ENCODE assay signal across 11 cellular contexts in the genomic region with DNA sequence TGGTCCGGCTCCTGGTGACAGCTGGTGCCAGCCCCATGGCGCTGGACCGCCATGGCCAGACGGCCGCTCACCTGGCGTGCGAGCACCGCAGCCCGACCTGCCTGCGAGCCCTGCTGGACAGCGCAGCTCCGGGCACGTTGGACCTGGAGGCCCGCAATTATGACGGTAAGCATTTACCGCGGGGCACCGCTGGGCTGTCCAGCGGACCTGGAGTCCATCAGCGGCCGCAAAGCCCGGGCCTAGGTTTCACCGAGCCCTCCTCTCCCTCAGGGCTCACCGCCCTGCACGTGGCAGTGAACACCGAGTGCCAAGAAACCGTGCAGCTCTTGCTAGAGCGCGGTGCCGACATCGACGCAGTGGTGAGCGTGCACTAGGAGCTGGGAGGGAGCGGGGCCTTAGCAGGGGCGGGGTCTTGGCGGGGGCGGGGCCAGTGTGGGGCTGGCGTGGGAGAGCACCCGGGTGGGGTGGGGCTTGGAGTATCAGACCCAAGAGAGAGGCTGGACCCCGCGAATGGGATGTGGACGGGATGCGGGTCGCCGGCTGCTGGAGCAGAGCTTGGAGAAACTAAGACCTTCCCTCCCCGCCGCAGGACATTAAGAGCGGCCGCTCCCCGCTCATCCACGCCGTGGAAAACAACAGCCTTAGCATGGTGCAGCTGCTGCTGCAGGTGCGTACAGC. TPM values are rescaled to one million over a fixed set of nuclear protein-coding genes. Genes with fewer than 3 reads are reported as not detected.
DNase-seq lines count a peak whose midpoint lies in the region; ATAC-seq and TF ChIP-seq lines count a peak whose summit lies in the region.
"Had no signal": no experiment of that assay in that cellular context is flagged by ENCODE, and none has a peak within 500 bp of the region (broad histone marks: within the 10 kb centered on the region; RNA-seq: fewer than 3 reads in every experiment).

No MANE protein-coding gene starts in this region.

- DNase-seq in H7 (peak; percentile 87), choroid plexus epithelial cell (ENCODE audit: low read depth) (peak; percentile 87), iris pigment epithelial cell (ENCODE audit: low read depth) (peak; percentile 87), sciatic nerve (ENCODE audit: low spot score) (peak; percentile 87), GM13977 (ENCODE audit: low spot score) (no peak), SHP77 (lab: John Stamatoyannopoulos, UW) (no peak), G401 (ENCODE audit: low spot score) (no peak)
- DNase-seq: effector CD4-positive, alpha-beta T cell; GDM1; NCI-H1694 had no signal

- in situ Hi-C loops in GM13977 (cut with MboI; ENCODE audit: low pct_unique_long_range_greater_than_20kb, low sequenced_read_pairs, unreplicated experiment) (no loop called here), G401 (cut with HindIII; ENCODE audit: low sequenced_read_pairs) (no loop called here)

- peak; percentile 79 for ATAC-seq in sciatic nerve
- ATAC-seq in HG02798 (IDR thresholded peaks at IDR 0.05; ENCODE audit: poor library complexity, unreplicated experiment): no peak

- TF ChIP-seq CTCF in choroid plexus epithelial cell (conservative IDR thresholded peaks at IDR 0.05; ENCODE audit: low read depth, low read length) (peak; percentile 7), GM13977 (IDR thresholded peaks at IDR 0.05; ENCODE audit: extremely low read depth, insufficient read depth, missing control alignments) (no peak)

- H3K27me3 ChIP-seq in H7 (ENCODE audit: control insufficient read depth, insufficient read depth, low read length): peaks cover 36% of the 10 kb centered on the region

- intact Hi-C loops in sciatic nerve (cut with DNase I): no loop called here

- H3K4me3 ChIP-seq in H7 (ENCODE audit: insufficient read depth, low read depth, low read length) (peak overlapping the region; percentile 53), choroid plexus epithelial cell (ENCODE audit: low read depth, low read length) (peak overlapping the region; percentile 58)

- no peaks in the 10 kb centered on the region for H3K36me3 ChIP-seq in H7 (replicated peaks; ENCODE audit: control insufficient read depth, insufficient read depth, low read length)

RNA-seq across cellular contexts. Expression of a gene that starts 8.7 kb away (rescaled TPM):
- total RNA-seq in H7 (2014; rRNA removed; shearing (Covaris generic)): 7.3 and 8.3 TPM in 2 replicates
- total RNA-seq in sciatic nerve: 117 TPM
- total RNA-seq in G401 (2014; rRNA removed; shearing (Covaris generic)): 6.6 and 9.1 TPM in 2 replicates

RNA-seq across cellular contexts. Expression of a gene that starts 20.5 kb away (rescaled TPM):
- total RNA-seq in H7 (2014; rRNA removed; shearing (Covaris generic)): 15.3 and 16.3 TPM in 2 replicates
- not detected for total RNA-seq in sciatic nerve
- not detected in 2 replicates for total RNA-seq in G401 (2014; rRNA removed; shearing (Covaris generic))

RNA-seq across cellular contexts. Expression of a gene that starts 51.7 kb away (rescaled TPM):
- total RNA-seq in H7 (2014; rRNA removed; shearing (Covaris generic)): 23.9 and 24.2 TPM in 2 replicates
- total RNA-seq in sciatic nerve: 164 TPM
- total RNA-seq in G401 (2014; rRNA removed; shearing (Covaris generic)): 28.5 and 28.9 TPM in 2 replicates

RNA-seq across cellular contexts. Expression of a gene that starts 58.2 kb away (rescaled TPM):
- total RNA-seq in H7 (2014; rRNA removed; shearing (Covaris generic)): not detected in 2 replicates
- total RNA-seq in sciatic nerve: not detected
- total RNA-seq in G401 (2014; rRNA removed; shearing (Covaris generic)): not detected in 2 replicates

Comparison
In these comparisons a context has a peak if more than half of its experiments do, and no peak if none do; other contexts are left out.
1. DNase-seq: peak in H7 (single experiment), choroid plexus epithelial cell (single experiment), iris pigment epithelial cell (single experiment) and sciatic nerve (single experiment); none in GM13977 (single experiment), SHP77 (0 of 2) and G401 (single experiment).
2. RNA of a gene that starts 8.7 kb away (total RNA-seq): 117 TPM in sciatic nerve (single experiment); 7.3 to 8.3 TPM in H7 and 6.6 to 9.1 TPM in G401; every median in the first group is over 10 times any median in the second.
3. RNA of a gene that starts 20.5 kb away (total RNA-seq): 15.3 to 16.3 TPM in H7; not detected in sciatic nerve (single experiment) and not detected in G401; every median in the first group is over 10 times any median in the second.